21 cellular contexts compared by ENCODE assay signal in the genomic region with DNA sequence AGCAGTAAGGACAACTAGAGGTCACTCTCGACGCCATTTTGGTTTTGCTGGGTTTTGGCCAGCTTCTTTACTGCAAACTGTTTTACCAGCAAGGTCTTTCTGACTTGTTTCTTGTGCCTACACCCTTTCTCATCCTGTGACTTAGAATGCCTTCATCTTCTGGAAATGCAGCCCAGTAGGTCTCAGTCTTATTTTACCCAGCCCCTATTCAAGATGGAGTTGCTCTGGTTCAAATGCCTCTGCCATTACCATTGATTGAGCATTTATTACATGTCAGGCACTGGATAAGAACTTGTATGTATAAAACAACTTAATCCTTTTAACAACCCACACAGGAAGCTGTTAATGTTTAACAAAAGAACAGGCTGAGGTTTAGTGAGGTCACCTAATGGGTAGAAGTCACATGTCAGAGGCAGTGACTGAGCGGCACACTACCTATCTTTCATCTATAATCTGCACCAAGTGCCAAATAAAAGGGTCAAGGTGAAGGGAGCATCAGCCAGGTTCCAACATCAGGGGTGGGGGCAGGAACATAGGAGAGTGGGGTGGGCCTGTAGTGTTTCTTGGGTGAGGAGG.
DNase-seq lines count a peak whose midpoint lies in the region; ATAC-seq, FAIRE-seq and TF ChIP-seq lines count a peak whose summit lies in the region.
"Had no signal": no experiment of that assay in that cellular context is flagged by ENCODE, and none has a peak within 500 bp of the region (broad histone marks: within the 10 kb centered on the region; RNA-seq: fewer than 3 reads in every experiment).

No MANE protein-coding gene starts in this region.

- H2AFZ ChIP-seq in HepG2 (ENCODE audit: low read length): no peak overlapping the region

- no peak for FAIRE-seq in HepG2 (lab: Jason Lieb, UNC)
- FAIRE-seq: GM12891, H1 had no signal

- peaks cover 23% of the 10 kb centered on the region for H3K4me1 Mint-ChIP-seq in T-helper 17 cell
- H3K4me1 Mint-ChIP-seq: naive B cell had no signal

- no peak overlapping the region for H3K4me3 ChIP-seq in HepG2 (replicated peaks in 1 of 3; ENCODE audit: insufficient read depth in 1 of 3, low read depth in 2 of 3, low read length in 3 of 3)
- H3K4me3 ChIP-seq: colonic mucosa, heart left ventricle had no signal

- in situ Hi-C loops in HepG2 (cut with HindIII; ENCODE audit: extremely low pct_ligation_motif_present, low pct_unique_long_range_greater_than_20kb): no loop called here

- no peaks in the 10 kb centered on the region for H3K36me3 Mint-ChIP-seq in T-helper 17 cell (ENCODE audit: low read depth)
- H3K36me3 Mint-ChIP-seq: naive B cell had no signal

- no peak overlapping the region for H3K9ac ChIP-seq in HepG2 (ENCODE audit: insufficient read depth, low read depth, low read length)

- no peak overlapping the region for H3K4me2 ChIP-seq in HepG2 (ENCODE audit: low read depth, low read length)

- BruUV-seq in HepG2 (replicated peaks; lab: Mats Ljungman, UMichigan): no TSS peak

- H4K20me1 ChIP-seq in HepG2 (ENCODE audit: insufficient read depth, low read length): no peaks in the 10 kb centered on the region

- H3K9me3 ChIP-seq in T-helper 17 cell (ENCODE audit: control insufficient read depth, low read length, poor library complexity, severe bottlenecking): no peaks in the 10 kb centered on the region
- H3K9me3 ChIP-seq in HepG2 (ENCODE audit: low read length): no peaks in the 10 kb centered on the region
- H3K9me3 ChIP-seq: BE2C, colonic mucosa, heart left ventricle had no signal

- WGBS in HepG2 (ENCODE audit: low lambda C conversion rate): 33% methylated on average over 3 of the region's 3 CpGs

- no peak for TF ChIP-seq CTCF in HepG2 (CRISPR knock-in tag; IDR thresholded peaks at IDR 0.05)

- no peaks in the 10 kb centered on the region; a peak in 1 of 5 replicates for H3K27me3 ChIP-seq in HepG2 (ENCODE audit: control insufficient read depth in 1 of 2, insufficient read depth in 2 of 2, low read length in 2 of 2)
- H3K27me3 ChIP-seq: BE2C, colonic mucosa, heart left ventricle had no signal

- no peak overlapping the region for H3K4me3 Mint-ChIP-seq in T-helper 17 cell
- H3K4me3 Mint-ChIP-seq: naive B cell had no signal

- DNase-seq in DMS53 treated with DMSO at 0.1 percent for 48 hours (lab: John Stamatoyannopoulos, UW; ENCODE audit: unreplicated experiment) (peak; percentile 77), T-helper 17 cell (no peak), HepG2 (ENCODE audit: low spot score) (peak; percentile 13), H4 (ENCODE audit: low spot score) (no peak), cerebellar nuclear complex (lab: John Stamatoyannopoulos, UW) (no peak), NCI-H524 (lab: John Stamatoyannopoulos, UW) (no peak)
- no peak for DNase-seq in activated CD8-positive, alpha-beta memory T cell treated with anti-CD3 and anti-CD28 coated beads, Interleukin-2, amount 50 U/mL, for 48 hours
- DNase-seq: activated CD4-positive, alpha-beta T cell treated with anti-CD3 and anti-CD28 coated beads for 4 hours; amygdala; BE2C; colonic mucosa; EL; heart left ventricle; left ventricle myocardium superior; naive B cell; NCI-H187 treated with DMSO at 0.1 percent for 48 hours; NCI-H69 had no signal

- CTCF ChIA-PET in HepG2 (lab: Yijun Ruan, JAX; ENCODE audit: low intra/inter-chr PET ratio, low total read pairs): no interaction called here

- ATAC-seq in HG02588 (IDR thresholded peaks at IDR 0.05; ENCODE audit: unreplicated experiment) (peak; percentile 49), T-helper 17 cell (peak; percentile 61), HepG2 (peak; percentile 48; the same call in 2 of the 3 replicates)
- ATAC-seq: heart left ventricle, left ventricle myocardium superior had no signal

- POLR2A ChIA-PET in HepG2 (lab: Yijun Ruan, JAX): no interaction called here

- no peaks in the 10 kb centered on the region for H3K79me2 ChIP-seq in HepG2 (ENCODE audit: insufficient read depth, low read length)

- peaks cover 13% of the 10 kb centered on the region for H3K27me3 Mint-ChIP-seq in T-helper 17 cell

- TF ChIP-seq POLR2A in HepG2 (IDR thresholded peaks at IDR 0.05; ENCODE audit: insufficient read depth in 1 of 2, low read depth in 2 of 2, low read length in 2 of 2): no peak

- intact Hi-C loops in HepG2 (cut with micrococcal nuclease; ENCODE audit: unreplicated experiment): no loop called here

- TF ChIP-seq EP300 in HepG2 (IDR thresholded peaks at IDR 0.05; ENCODE audit: low read depth in 2 of 2, low read length in 2 of 2) (no peak), HepG2 (CRISPR knock-in tag; IDR thresholded peaks at IDR 0.05; ENCODE audit: borderline replicate concordance) (no peak)

- H3K27ac Mint-ChIP-seq in T-helper 17 cell: no peak overlapping the region

- H3K4me1 ChIP-seq in HepG2 (ENCODE audit: insufficient read depth, low read length): 0 out of 2 replicates have a peak, but pooled peaks cover 4% of the 10 kb centered on the region
- H3K4me1 ChIP-seq: colonic mucosa, heart left ventricle had no signal

- H3K36me3 ChIP-seq in HepG2 (replicated peaks in 1 of 2; ENCODE audit: control insufficient read depth in 1 of 2, insufficient read depth in 2 of 2, low read length in 2 of 2): no peaks in the 10 kb centered on the region
- H3K36me3 ChIP-seq: BE2C, colonic mucosa, heart left ventricle had no signal

- H3K27ac ChIP-seq in HepG2 (ENCODE audit: extremely low read length, insufficient read depth, low read length): no peak overlapping the region
- H3K27ac ChIP-seq: colonic mucosa, heart left ventricle, RWPE1 had no signal

- TF ChIP-seq RAD21 in HepG2 (CRISPR knock-in tag; IDR thresholded peaks at IDR 0.05): no peak

TF ChIP-seq in HepG2, 621 proteins besides CTCF, POLR2A, EP300 and RAD21 (continues in another document):
- TF ChIP-seq, protein P1, sequence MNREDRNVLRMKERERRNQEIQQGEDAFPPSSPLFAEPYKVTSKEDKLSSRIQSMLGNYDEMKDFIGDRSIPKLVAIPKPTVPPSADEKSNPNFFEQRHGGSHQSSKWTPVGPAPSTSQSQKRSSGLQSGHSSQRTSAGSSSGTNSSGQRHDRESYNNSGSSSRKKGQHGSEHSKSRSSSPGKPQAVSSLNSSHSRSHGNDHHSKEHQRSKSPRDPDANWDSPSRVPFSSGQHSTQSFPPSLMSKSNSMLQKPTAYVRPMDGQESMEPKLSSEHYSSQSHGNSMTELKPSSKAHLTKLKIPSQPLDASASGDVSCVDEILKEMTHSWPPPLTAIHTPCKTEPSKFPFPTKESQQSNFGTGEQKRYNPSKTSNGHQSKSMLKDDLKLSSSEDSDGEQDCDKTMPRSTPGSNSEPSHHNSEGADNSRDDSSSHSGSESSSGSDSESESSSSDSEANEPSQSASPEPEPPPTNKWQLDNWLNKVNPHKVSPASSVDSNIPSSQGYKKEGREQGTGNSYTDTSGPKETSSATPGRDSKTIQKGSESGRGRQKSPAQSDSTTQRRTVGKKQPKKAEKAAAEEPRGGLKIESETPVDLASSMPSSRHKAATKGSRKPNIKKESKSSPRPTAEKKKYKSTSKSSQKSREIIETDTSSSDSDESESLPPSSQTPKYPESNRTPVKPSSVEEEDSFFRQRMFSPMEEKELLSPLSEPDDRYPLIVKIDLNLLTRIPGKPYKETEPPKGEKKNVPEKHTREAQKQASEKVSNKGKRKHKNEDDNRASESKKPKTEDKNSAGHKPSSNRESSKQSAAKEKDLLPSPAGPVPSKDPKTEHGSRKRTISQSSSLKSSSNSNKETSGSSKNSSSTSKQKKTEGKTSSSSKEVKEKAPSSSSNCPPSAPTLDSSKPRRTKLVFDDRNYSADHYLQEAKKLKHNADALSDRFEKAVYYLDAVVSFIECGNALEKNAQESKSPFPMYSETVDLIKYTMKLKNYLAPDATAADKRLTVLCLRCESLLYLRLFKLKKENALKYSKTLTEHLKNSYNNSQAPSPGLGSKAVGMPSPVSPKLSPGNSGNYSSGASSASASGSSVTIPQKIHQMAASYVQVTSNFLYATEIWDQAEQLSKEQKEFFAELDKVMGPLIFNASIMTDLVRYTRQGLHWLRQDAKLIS (CRISPR knock-in tag; IDR thresholded peaks at IDR 0.05): no peak
- TF ChIP-seq SIX1 (CRISPR knock-in tag; IDR thresholded peaks at IDR 0.05; ENCODE audit: borderline replicate concordance): no peak
- TF ChIP-seq, protein P2, sequence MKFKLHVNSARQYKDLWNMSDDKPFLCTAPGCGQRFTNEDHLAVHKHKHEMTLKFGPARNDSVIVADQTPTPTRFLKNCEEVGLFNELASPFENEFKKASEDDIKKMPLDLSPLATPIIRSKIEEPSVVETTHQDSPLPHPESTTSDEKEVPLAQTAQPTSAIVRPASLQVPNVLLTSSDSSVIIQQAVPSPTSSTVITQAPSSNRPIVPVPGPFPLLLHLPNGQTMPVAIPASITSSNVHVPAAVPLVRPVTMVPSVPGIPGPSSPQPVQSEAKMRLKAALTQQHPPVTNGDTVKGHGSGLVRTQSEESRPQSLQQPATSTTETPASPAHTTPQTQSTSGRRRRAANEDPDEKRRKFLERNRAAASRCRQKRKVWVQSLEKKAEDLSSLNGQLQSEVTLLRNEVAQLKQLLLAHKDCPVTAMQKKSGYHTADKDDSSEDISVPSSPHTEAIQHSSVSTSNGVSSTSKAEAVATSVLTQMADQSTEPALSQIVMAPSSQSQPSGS (CRISPR knock-in tag; IDR thresholded peaks at IDR 0.05): no peak
- TF ChIP-seq, protein P3, sequence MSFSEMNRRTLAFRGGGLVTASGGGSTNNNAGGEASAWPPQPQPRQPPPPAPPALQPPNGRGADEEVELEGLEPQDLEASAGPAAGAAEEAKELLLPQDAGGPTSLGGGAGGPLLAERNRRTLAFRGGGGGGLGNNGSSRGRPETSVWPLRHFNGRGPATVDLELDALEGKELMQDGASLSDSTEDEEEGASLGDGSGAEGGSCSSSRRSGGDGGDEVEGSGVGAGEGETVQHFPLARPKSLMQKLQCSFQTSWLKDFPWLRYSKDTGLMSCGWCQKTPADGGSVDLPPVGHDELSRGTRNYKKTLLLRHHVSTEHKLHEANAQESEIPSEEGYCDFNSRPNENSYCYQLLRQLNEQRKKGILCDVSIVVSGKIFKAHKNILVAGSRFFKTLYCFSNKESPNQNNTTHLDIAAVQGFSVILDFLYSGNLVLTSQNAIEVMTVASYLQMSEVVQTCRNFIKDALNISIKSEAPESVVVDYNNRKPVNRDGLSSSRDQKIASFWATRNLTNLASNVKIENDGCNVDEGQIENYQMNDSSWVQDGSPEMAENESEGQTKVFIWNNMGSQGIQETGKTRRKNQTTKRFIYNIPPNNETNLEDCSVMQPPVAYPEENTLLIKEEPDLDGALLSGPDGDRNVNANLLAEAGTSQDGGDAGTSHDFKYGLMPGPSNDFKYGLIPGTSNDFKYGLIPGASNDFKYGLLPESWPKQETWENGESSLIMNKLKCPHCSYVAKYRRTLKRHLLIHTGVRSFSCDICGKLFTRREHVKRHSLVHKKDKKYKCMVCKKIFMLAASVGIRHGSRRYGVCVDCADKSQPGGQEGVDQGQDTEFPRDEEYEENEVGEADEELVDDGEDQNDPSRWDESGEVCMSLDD (CRISPR knock-in tag; IDR thresholded peaks at IDR 0.05; ENCODE audit: borderline replicate concordance): no peak

Comparison
In these comparisons a context has a peak if more than half of its experiments do, and no peak if none do; other contexts are left out.
1. DNase-seq: peak in DMS53 treated with DMSO at 0.1 percent for 48 hours (single experiment) and HepG2 (single experiment); none in T-helper 17 cell (0 of 3), H4 (single experiment), cerebellar nuclear complex (0 of 2), activated CD8-positive, alpha-beta memory T cell treated with anti-CD3 and anti-CD28 coated beads, Interleukin-2, amount 50 U/mL, for 48 hours (single experiment) and NCI-H524 (0 of 2).
2. Peak in every context shown above with its lines, with median percentiles within 50 percentile points of each other: ATAC-seq.